In genomic region chr7:46363688-46364087, GRCh38 we compare ENCODE assay signal across 20 cellular contexts.
DNase-seq lines count a peak whose midpoint lies in the region; ATAC-seq and TF ChIP-seq lines count a peak whose summit lies in the region.
"Had no signal": no experiment of that assay in that cellular context is flagged by ENCODE, and none has a peak within 500 bp of the region (broad histone marks: within the 10 kb centered on the region; RNA-seq: fewer than 3 reads in every experiment).

No MANE protein-coding gene starts in this region.

- CTCF ChIA-PET in Calu3 (lab: Charles Lee) (no interaction called here), IMR-90 (lab: Yijun Ruan, JAX) (interaction anchor here (0.6 to 1.3 kb wide), 3 partner anchors 9 to 826 kb away, joined by 3 read pairs; no protein-coding TSS in a partner anchor)

- H3K79me1 ChIP-seq in IMR-90 (ENCODE audit: low read depth in 1 of 2, low read length in 2 of 2): no peaks in the 10 kb centered on the region

- no TSS peak for BruUV-seq in Calu3 (replicated peaks; lab: Mats Ljungman, UMichigan)
- no TSS peak for BruUV-seq in IMR-90 (replicated peaks; lab: Mats Ljungman, UMichigan)

- no peak overlapping the region for H3K23ac ChIP-seq in IMR-90 (ENCODE audit: low read depth, low read length)

- peaks cover 19% of the 10 kb centered on the region for H3K4me1 Mint-ChIP-seq in Calu3 (ENCODE audit: low read depth, unreplicated experiment)
- H3K4me1 Mint-ChIP-seq in neural crest cell: peaks cover 23% of the 10 kb centered on the region
- H3K4me1 Mint-ChIP-seq in stimulated activated memory B cell treated with anti-CD40 and anti-IgM and Interleukin-4, amounts not matched to agents 10 μg/mL and 1 μg/mL and 100 μg/mL, for 72 hours: no peaks in the 10 kb centered on the region
- H3K4me1 Mint-ChIP-seq: activated B cell treated with CpG ODN at 0.5 μM for 24 hours, T-helper 17 cell had no signal

- no peak overlapping the region for H4K8ac ChIP-seq in IMR-90 (ENCODE audit: low read depth in 2 of 2, low read length in 2 of 2)

- peak overlapping the region; percentile 33 for H2AFZ ChIP-seq in IMR-90 (replicated peaks; ENCODE audit: low read length, poor library complexity)
- H2AFZ ChIP-seq: GM23248 had no signal

- no peak overlapping the region for H3K18ac ChIP-seq in IMR-90 (ENCODE audit: low read depth, low read length)

- H2BK15ac ChIP-seq in IMR-90 (ENCODE audit: low read depth, low read length): no peak overlapping the region

- no peak overlapping the region for H2AK9ac ChIP-seq in IMR-90 (replicated peaks; ENCODE audit: low read depth, low read length, poor library complexity)

- no peak overlapping the region for H2BK120ac ChIP-seq in IMR-90 (ENCODE audit: low read depth, low read length)

- H3K9ac ChIP-seq in IMR-90 (ENCODE audit: low read depth, low read length): no peak overlapping the region
- H3K9ac ChIP-seq: GM23248 had no signal

- intact Hi-C loops in Calu3 (cut with micrococcal nuclease; ENCODE audit: unreplicated experiment): loop anchor here (5.0 kb wide), 1 partner anchor 124 kb away; no protein-coding TSS in a partner anchor
- intact Hi-C loops in IMR-90 (cut with micrococcal nuclease): loop anchor here (10.0 kb wide), 1 partner anchor 571 kb away; no protein-coding TSS in a partner anchor

- ATAC-seq in IMR-90 (ENCODE audit: low read depth): no peak
- ATAC-seq in stimulated activated memory B cell treated with anti-CD40 and anti-IgM and Interleukin-4, amounts not matched to agents 10 μg/mL and 1 μg/mL and 100 μg/mL, for 72 hours: no peak
- no peak for ATAC-seq in GM18502 (IDR thresholded peaks at IDR 0.05; ENCODE audit: poor library complexity, unreplicated experiment)
- ATAC-seq: left cardiac atrium, mucosa of descending colon, Right ventricle myocardium inferior, T-helper 17 cell had no signal

- no CpG with 5 or more reads among the region's 1 CpG for WGBS in IMR-90 (ENCODE audit: extremely low coverage in 2 of 2, insufficient read length in 1 of 2), 2 experiments

- no peak for TF ChIP-seq RAD21 in IMR-90 (IDR thresholded peaks at IDR 0.05; ENCODE audit: low read length)

- no peak overlapping the region for H3K14ac ChIP-seq in IMR-90 (replicated peaks; ENCODE audit: low read depth, low read length)

- no peaks in the 10 kb centered on the region for H4K20me1 ChIP-seq in IMR-90 (ENCODE audit: insufficient read depth, low read length)

- H4K5ac ChIP-seq in IMR-90 (ENCODE audit: low read depth, low read length): no peak overlapping the region

- no peaks in the 10 kb centered on the region for H3K27me3 ChIP-seq in IMR-90 (ENCODE audit: control insufficient read depth, insufficient read depth, low read length)

- H3K36me3 ChIP-seq in IMR-90 (ENCODE audit: control insufficient read depth, insufficient read depth, low read length): no peaks in the 10 kb centered on the region

- no peak for TF ChIP-seq POLR2A in IMR-90 (IDR thresholded peaks at IDR 0.05; ENCODE audit: low read depth, low read length)

- H3K9me3 ChIP-seq in IMR-90 (ENCODE audit: control insufficient read depth, insufficient read depth, low read length): no peaks in the 10 kb centered on the region
- H3K9me3 ChIP-seq: mucosa of descending colon had no signal

- H3K9me3 Mint-ChIP-seq in Calu3 (ENCODE audit: low read depth, unreplicated experiment) (no peaks in the 10 kb centered on the region), neural crest cell (peaks cover 4% of the 10 kb centered on the region)
- peaks cover 3% of the 10 kb centered on the region for H3K9me3 Mint-ChIP-seq in stimulated activated memory B cell treated with anti-CD40 and anti-IgM and Interleukin-4, amounts not matched to agents 10 μg/mL and 1 μg/mL and 100 μg/mL, for 72 hours
- H3K9me3 Mint-ChIP-seq: activated B cell treated with CpG ODN at 0.5 μM for 24 hours had no signal

- peak; percentile 29 for TF ChIP-seq CTCF in Calu3 (IDR thresholded peaks at IDR 0.05; ENCODE audit: unreplicated experiment)
- no peak; the same call in 1 of the 2 replicates for TF ChIP-seq CTCF in IMR-90 (conservative IDR thresholded peaks at IDR 0.05; ENCODE audit: low read depth, low read length)
- peak; percentile 30 for TF ChIP-seq CTCF in choroid plexus epithelial cell (conservative IDR thresholded peaks at IDR 0.05; ENCODE audit: low read depth, low read length)
- peak; percentile 38 for TF ChIP-seq CTCF in neural crest cell (conservative IDR thresholded peaks at IDR 0.05)

- H3K27me3 Mint-ChIP-seq in Calu3 (ENCODE audit: unreplicated experiment): no peaks in the 10 kb centered on the region
- H3K27me3 Mint-ChIP-seq in neural crest cell (ENCODE audit: low read depth): no peaks in the 10 kb centered on the region
- no peaks in the 10 kb centered on the region for H3K27me3 Mint-ChIP-seq in stimulated activated memory B cell treated with anti-CD40 and anti-IgM and Interleukin-4, amounts not matched to agents 10 μg/mL and 1 μg/mL and 100 μg/mL, for 72 hours
- H3K27me3 Mint-ChIP-seq: activated B cell treated with CpG ODN at 0.5 μM for 24 hours, T-helper 17 cell had no signal

- H4K91ac ChIP-seq in IMR-90 (ENCODE audit: insufficient read depth, low read depth, low read length): no peak overlapping the region

- H3K56ac ChIP-seq in IMR-90 (ENCODE audit: extremely low read depth, insufficient read depth, low read length): no peak overlapping the region

- H3K4ac ChIP-seq in IMR-90 (ENCODE audit: low read depth, low read length): peak overlapping the region; percentile 10; the same call in 1 of the 2 replicates

- in situ Hi-C loops in IMR-90 (cut with MboI; ENCODE audit: low sequenced_read_pairs): no loop called here

- no peak overlapping the region for H3K4me3 ChIP-seq in IMR-90 (ENCODE audit: insufficient read depth, low read depth, low read length)
- no peak overlapping the region for H3K4me3 ChIP-seq in choroid plexus epithelial cell (ENCODE audit: low read depth, low read length)
- H3K4me3 ChIP-seq: GM23248, mucosa of descending colon had no signal

- DNase-seq in Calu3 (no peak), IMR-90 (no peak), choroid plexus epithelial cell (ENCODE audit: low read depth) (no peak), neural crest cell (ENCODE audit: low read depth, low spot score) (no peak), islet precursor cell (no peak)
- DNase-seq: activated B cell treated with CpG ODN at 0.5 μM for 24 hours; activated CD8-positive, alpha-beta memory T cell treated with anti-CD3 and anti-CD28 coated beads for 24 hours; AML-193; caudate nucleus; GM23248; hypothalamus; Karpas-422; left cardiac atrium; NCI-H1436 treated with DMSO at 0.1 percent for 48 hours; stimulated activated CD4-positive, alpha-beta T cell treated with anti-CD3 and anti-CD28 coated beads, Interleukin-4, amount 100 ng/mL, for 1 hour; T-helper 17 cell had no signal

- POLR2A ChIA-PET in IMR-90 (lab: Charles Lee; ENCODE audit: unreplicated experiment): no interaction called here

- no peak overlapping the region for H3K4me2 ChIP-seq in IMR-90 (ENCODE audit: low read depth, low read length)

- peak overlapping the region; percentile 24; the same call in 1 of the 2 replicates for H2AK5ac ChIP-seq in IMR-90 (ENCODE audit: low read depth, low read length)

- H2BK20ac ChIP-seq in IMR-90 (ENCODE audit: low read depth, low read length): no peak overlapping the region

- H3K4me3 Mint-ChIP-seq in Calu3 (ENCODE audit: low read depth, unreplicated experiment) (no peak overlapping the region), neural crest cell (no peak overlapping the region)
- no peak overlapping the region for H3K4me3 Mint-ChIP-seq in stimulated activated memory B cell treated with anti-CD40 and anti-IgM and Interleukin-4, amounts not matched to agents 10 μg/mL and 1 μg/mL and 100 μg/mL, for 72 hours
- H3K4me3 Mint-ChIP-seq: activated B cell treated with CpG ODN at 0.5 μM for 24 hours, T-helper 17 cell had no signal

- H3K9me1 ChIP-seq in IMR-90 (ENCODE audit: insufficient read depth, low read length): peaks cover 4% of the 10 kb centered on the region; the same call in 1 of the 2 replicates

- H3K4me1 ChIP-seq in IMR-90 (ENCODE audit: control insufficient read depth, insufficient read depth, low read length): no peaks in the 10 kb centered on the region

- no peak overlapping the region for H3K27ac Mint-ChIP-seq in Calu3 (ENCODE audit: unreplicated experiment)
- peak overlapping the region; percentile 27 for H3K27ac Mint-ChIP-seq in neural crest cell (ENCODE audit: unreplicated experiment)
- no peak overlapping the region for H3K27ac Mint-ChIP-seq in stimulated activated memory B cell treated with anti-CD40 and anti-IgM and Interleukin-4, amounts not matched to agents 10 μg/mL and 1 μg/mL and 100 μg/mL, for 72 hours
- H3K27ac Mint-ChIP-seq: activated B cell treated with CpG ODN at 0.5 μM for 24 hours, T-helper 17 cell had no signal

- H2BK5ac ChIP-seq in IMR-90 (ENCODE audit: low read depth, low read length, poor library complexity, severe bottlenecking): no peak overlapping the region

- H3K36me3 Mint-ChIP-seq in Calu3 (ENCODE audit: insufficient read depth, unreplicated experiment): no peaks in the 10 kb centered on the region
- peaks cover 3% of the 10 kb centered on the region for H3K36me3 Mint-ChIP-seq in neural crest cell (ENCODE audit: low read depth)
- H3K36me3 Mint-ChIP-seq in stimulated activated memory B cell treated with anti-CD40 and anti-IgM and Interleukin-4, amounts not matched to agents 10 μg/mL and 1 μg/mL and 100 μg/mL, for 72 hours: no peaks in the 10 kb centered on the region

- dilution Hi-C loops in IMR-90 (cut with HindIII; ENCODE audit: low sequenced_read_pairs, unreplicated experiment): no loop called here

- no peak overlapping the region for H3K27ac ChIP-seq in IMR-90 (ENCODE audit: insufficient read depth, low read length)
- H3K27ac ChIP-seq: GM23248 had no signal

TF ChIP-seq in IMR-90, 13 proteins besides CTCF, POLR2A, EP300 and RAD21:
- TF ChIP-seq SMC3 (IDR thresholded peaks at IDR 0.05; ENCODE audit: low read depth, low read length) (no peak), USF2 (IDR thresholded peaks at IDR 0.05; ENCODE audit: low read depth, low read length) (no peak), MAZ (IDR thresholded peaks at IDR 0.05; ENCODE audit: borderline replicate concordance, low read depth, low read length) (no peak), NFE2L2 (IDR thresholded peaks at IDR 0.05; ENCODE audit: low read depth, low read length) (no peak), BHLHE40 (IDR thresholded peaks at IDR 0.05; ENCODE audit: low read depth, low read length) (no peak), MAFK (IDR thresholded peaks at IDR 0.05; ENCODE audit: low read depth, low read length) (no peak), CEBPB (IDR thresholded peaks at IDR 0.05; ENCODE audit: low read depth, low read length) (no peak), MXI1 (IDR thresholded peaks at IDR 0.05; ENCODE audit: borderline replicate concordance, low read depth, low read length) (no peak)
